ENCODE assay signal across 29 cellular contexts in the genomic region with DNA sequence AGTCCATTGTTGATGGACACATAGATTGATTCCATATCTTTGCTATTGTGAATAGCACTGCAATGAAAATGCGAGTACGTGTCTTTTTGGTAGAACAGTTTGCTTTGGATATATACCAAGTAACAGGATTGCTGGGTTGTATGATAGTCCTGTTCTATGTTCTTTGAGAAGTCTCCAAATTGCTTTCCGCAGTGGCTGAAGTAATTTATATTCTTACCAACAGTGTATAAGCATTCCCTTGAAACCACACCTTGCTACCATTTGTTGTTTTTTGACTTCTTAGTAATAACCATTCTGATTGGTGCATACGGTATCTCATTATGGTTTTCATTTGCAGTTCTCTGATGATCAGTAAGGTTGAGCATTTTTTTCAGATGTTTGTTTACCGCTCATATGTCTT.
"Had no signal": no experiment of that assay in that cellular context is flagged by ENCODE, and none has a peak within 500 bp of the region (broad histone marks: within the 10 kb centered on the region; RNA-seq: fewer than 3 reads in every experiment).

No MANE protein-coding gene starts in this region.

- H3K36me3 ChIP-seq: colonic mucosa, esophagus muscularis mucosa, esophagus squamous epithelium, gastrocnemius medialis, gastroesophageal sphincter, heart left ventricle, heart right ventricle had no signal

- H3K4me3 Mint-ChIP-seq: dendritic cell treated with granulocyte-macrophage colony-stimulating factor and Interleukin-4, amounts not matched to agents 40 ng/mL and 50 ng/mL, for 4 days; effector memory CD8-positive, alpha-beta T cell; endodermal cell had no signal

- ATAC-seq: effector memory CD8-positive, alpha-beta T cell; esophagus mucosa; foreskin keratinocyte; gastrocnemius medialis; gastroesophageal sphincter; heart left ventricle; heart right ventricle had no signal

- H3K4me1 Mint-ChIP-seq: endodermal cell had no signal

- H3K27me3 ChIP-seq: colonic mucosa, dorsolateral prefrontal cortex, esophagus muscularis mucosa, esophagus squamous epithelium, foreskin keratinocyte, gastrocnemius medialis, gastroesophageal sphincter, heart left ventricle, heart right ventricle had no signal

- H3K4me1 ChIP-seq: colonic mucosa, esophagus muscularis mucosa, esophagus squamous epithelium, foreskin keratinocyte, gastrocnemius medialis, gastroesophageal sphincter, heart left ventricle, heart right ventricle had no signal

- H3K4me3 ChIP-seq: colonic mucosa, coronary artery, dorsolateral prefrontal cortex, esophagus muscularis mucosa, esophagus squamous epithelium, gastrocnemius medialis, gastroesophageal sphincter, heart left ventricle, heart right ventricle had no signal

- H3K27ac Mint-ChIP-seq: dendritic cell treated with granulocyte-macrophage colony-stimulating factor and Interleukin-4, amounts not matched to agents 40 ng/mL and 50 ng/mL, for 4 days; effector memory CD8-positive, alpha-beta T cell; endodermal cell had no signal

- H3K27ac ChIP-seq: colonic mucosa, coronary artery, dorsolateral prefrontal cortex, epithelial cell of prostate, esophagus muscularis mucosa, esophagus squamous epithelium, foreskin keratinocyte, gastrocnemius medialis, gastroesophageal sphincter, heart left ventricle, heart right ventricle had no signal

- DNase-seq: colonic mucosa; cortex of kidney; dermis blood vessel endothelial cell; dorsolateral prefrontal cortex; effector CD4-positive, alpha-beta T cell; effector CD8-positive, alpha-beta T cell; effector memory CD4-positive, alpha-beta T cell; effector memory CD8-positive, alpha-beta T cell; endodermal cell; erythroblast; esophagus squamous epithelium; foreskin fibroblast; foreskin melanocyte; gastrocnemius medialis; glutamatergic neuron; head of caudate nucleus; heart left ventricle; heart right ventricle had no signal

- H3K9me3 Mint-ChIP-seq: dendritic cell treated with granulocyte-macrophage colony-stimulating factor and Interleukin-4, amounts not matched to agents 40 ng/mL and 50 ng/mL, for 4 days had no signal

- H3K27me3 Mint-ChIP-seq: dendritic cell treated with granulocyte-macrophage colony-stimulating factor and Interleukin-4, amounts not matched to agents 40 ng/mL and 50 ng/mL, for 4 days; effector memory CD8-positive, alpha-beta T cell had no signal

- H3K9me3 ChIP-seq: colonic mucosa, esophagus muscularis mucosa, esophagus squamous epithelium, gastrocnemius medialis, gastroesophageal sphincter had no signal

- FAIRE-seq: colon, endometrium, endothelial cell of umbilical vein, frontal cortex had no signal
